In the genomic region with DNA sequence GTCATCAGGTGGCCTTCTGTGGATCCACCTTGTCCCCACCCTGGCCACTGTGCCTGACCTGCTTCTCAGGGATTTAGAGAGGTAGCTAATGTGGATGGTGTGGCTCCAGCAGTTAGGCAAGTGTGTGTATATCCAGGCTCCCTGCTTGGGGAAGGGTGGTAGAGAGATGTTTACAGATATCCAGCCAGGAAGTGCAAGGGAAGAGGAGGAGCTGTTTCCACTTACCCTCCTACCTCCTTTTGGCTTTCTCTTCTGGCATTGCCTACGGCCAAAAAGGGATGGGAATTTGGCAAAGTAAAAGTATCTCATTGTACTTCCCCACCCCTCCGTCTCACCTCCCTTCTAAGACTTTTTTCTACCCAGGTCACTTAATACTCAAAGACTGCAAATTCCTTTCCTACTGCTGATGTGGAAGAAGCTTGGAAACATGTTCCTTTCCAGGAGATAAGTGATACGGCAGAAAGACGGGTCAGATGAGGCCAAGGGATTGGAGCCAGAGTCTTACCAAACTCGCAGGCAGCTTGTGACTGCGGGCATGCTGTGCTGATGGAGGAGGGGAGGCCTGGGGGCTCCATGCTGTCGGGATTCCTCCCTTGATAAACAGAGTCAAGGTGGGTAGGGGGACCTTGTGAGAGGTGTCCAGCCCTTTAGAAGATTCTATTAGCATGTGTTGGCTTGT, we compare ENCODE assay signal across 11 cellular contexts.
DNase-seq lines count a peak whose midpoint lies in the region; ATAC-seq and TF ChIP-seq lines count a peak whose summit lies in the region.
"Had no signal": no experiment of that assay in that cellular context is flagged by ENCODE, and none has a peak within 500 bp of the region (broad histone marks: within the 10 kb centered on the region; RNA-seq: fewer than 3 reads in every experiment).

No MANE protein-coding gene starts in this region.

- no peaks in the 10 kb centered on the region for H3K27me3 ChIP-seq in adipocyte (replicated peaks; ENCODE audit: control insufficient read depth, insufficient read depth, low read length)
- no peaks in the 10 kb centered on the region for H3K27me3 ChIP-seq in heart left ventricle
- H3K27me3 ChIP-seq in psoas muscle (ENCODE audit: insufficient read depth in 3 of 3, low read length in 2 of 3), result no peaks in the 10 kb centered on the region
- H3K27me3 ChIP-seq: adrenal gland had no signal

- H3K27me3 Mint-ChIP-seq in stimulated activated memory B cell treated with anti-CD40 and anti-IgM and Interleukin-4, amounts not matched to agents 10 μg/mL and 1 μg/mL and 100 μg/mL, for 72 hours, result no peaks in the 10 kb centered on the region

- TF ChIP-seq POLR2A in heart left ventricle (IDR thresholded peaks at IDR 0.05), result no peak

- H3K9me3 ChIP-seq in adipocyte (ENCODE audit: control insufficient read depth, low read length), result peaks cover 8% of the 10 kb centered on the region
- peaks cover 0 to 29% (median 10%) of the 10 kb centered on the region in 12 donors for H3K9me3 ChIP-seq in heart left ventricle
- H3K9me3 ChIP-seq in psoas muscle, result peaks cover 4% of the 10 kb centered on the region
- H3K9me3 ChIP-seq: adrenal gland had no signal

- no peaks in the 10 kb centered on the region for H3K36me3 ChIP-seq in adipocyte (ENCODE audit: control insufficient read depth, insufficient read depth, low read length, severe bottlenecking)
- H3K36me3 ChIP-seq in heart left ventricle, result no peaks in the 10 kb centered on the region
- no peaks in the 10 kb centered on the region for H3K36me3 ChIP-seq in psoas muscle (ENCODE audit: insufficient read depth in 1 of 2, low read depth in 1 of 2)
- H3K36me3 ChIP-seq: adrenal gland had no signal

- intact Hi-C loops in heart left ventricle (cut with DNase I) (loop anchor here in 1 of 10 donors (10.0 kb wide), 1 partner anchor 449 kb away; a partner anchor contains a TSS), psoas muscle (cut with DNase I) (no loop called here)

- peaks cover 6% of the 10 kb centered on the region for H3K9me3 Mint-ChIP-seq in stimulated activated memory B cell treated with anti-CD40 and anti-IgM and Interleukin-4, amounts not matched to agents 10 μg/mL and 1 μg/mL and 100 μg/mL, for 72 hours

- H3K9ac ChIP-seq in adipocyte (ENCODE audit: low read length), result peak overlapping the region; percentile 19

- H3K4me3 ChIP-seq in adipocyte (ENCODE audit: low read length), result peak overlapping the region; percentile 69
- peak overlapping the region in 7 of 12 donors; percentile 14 to 42 (median 35) for H3K4me3 ChIP-seq in heart left ventricle
- peak overlapping the region; percentile 54 for H3K4me3 ChIP-seq in psoas muscle
- H3K4me3 ChIP-seq: adrenal gland had no signal

- H3K4me1 ChIP-seq in adipocyte (ENCODE audit: control insufficient read depth, insufficient read depth, low read length) (peaks cover 17% of the 10 kb centered on the region), heart left ventricle (peaks cover 0 to 30% (median 18%) of the 10 kb centered on the region in 12 donors), psoas muscle (peaks cover 21% of the 10 kb centered on the region)
- H3K4me1 ChIP-seq: adrenal gland had no signal

- 12 to 28% (median 25%) methylated on average over 7 of the region's 7 CpGs for WGBS in heart left ventricle, 4 donors
- WGBS in psoas muscle, 3 donors, result 7 to 13% (median 11%) methylated on average over 7 of the region's 7 CpGs

- H3K36me3 Mint-ChIP-seq in stimulated activated memory B cell treated with anti-CD40 and anti-IgM and Interleukin-4, amounts not matched to agents 10 μg/mL and 1 μg/mL and 100 μg/mL, for 72 hours, result no peaks in the 10 kb centered on the region

- no peak overlapping the region for H3K4me3 Mint-ChIP-seq in stimulated activated memory B cell treated with anti-CD40 and anti-IgM and Interleukin-4, amounts not matched to agents 10 μg/mL and 1 μg/mL and 100 μg/mL, for 72 hours
- H3K4me3 Mint-ChIP-seq: activated CD8-positive, alpha-beta T cell treated with anti-CD3 and anti-CD28 coated beads, Interleukin-2, amount 10 ng/mL, durations not matched to agents 7 days and 5 days had no signal

- DNase-seq in adipocyte (ENCODE audit: low read depth) (no peak), heart left ventricle (peak in 4 of 5 donors; percentile 33 to 43 (median 36)), psoas muscle (peak; percentile 28 to 68), GM19238 (ENCODE audit: insufficient read length, low spot score) (no peak), HK-2 (ENCODE audit: unreplicated experiment) (no peak), SKM-1 (lab: John Stamatoyannopoulos, UW; ENCODE audit: unreplicated experiment) (no peak)
- DNase-seq: activated CD8-positive, alpha-beta T cell treated with anti-CD3 and anti-CD28 coated beads, Interleukin-2, amount 10 ng/mL, durations not matched to agents 7 days and 5 days; SW 1271 had no signal

- TF ChIP-seq CTCF in C4-2B (conservative IDR thresholded peaks at IDR 0.05) (no peak), heart left ventricle (IDR thresholded peaks at IDR 0.05) (no peak), psoas muscle (IDR thresholded peaks at IDR 0.05) (no peak)

- H3K4me1 Mint-ChIP-seq in stimulated activated memory B cell treated with anti-CD40 and anti-IgM and Interleukin-4, amounts not matched to agents 10 μg/mL and 1 μg/mL and 100 μg/mL, for 72 hours, result no peaks in the 10 kb centered on the region

- ATAC-seq in heart left ventricle (peak; percentile 77 to 92 (median 88)), psoas muscle (peak; percentile 64 to 91 (median 83))
- ATAC-seq in stimulated activated memory B cell treated with anti-CD40 and anti-IgM and Interleukin-4, amounts not matched to agents 10 μg/mL and 1 μg/mL and 100 μg/mL, for 72 hours, result no peak
- ATAC-seq: activated CD8-positive, alpha-beta T cell treated with anti-CD3 and anti-CD28 coated beads, Interleukin-2, amount 10 ng/mL, durations not matched to agents 7 days and 5 days had no signal

- H3K27ac ChIP-seq in C4-2B (peak overlapping the region; percentile 69), heart left ventricle (peak overlapping the region; percentile 29 to 80 (median 62)), psoas muscle (peak overlapping the region; percentile 71)

- H3K27ac Mint-ChIP-seq in stimulated activated memory B cell treated with anti-CD40 and anti-IgM and Interleukin-4, amounts not matched to agents 10 μg/mL and 1 μg/mL and 100 μg/mL, for 72 hours, result no peak overlapping the region
- H3K27ac Mint-ChIP-seq: activated CD8-positive, alpha-beta T cell treated with anti-CD3 and anti-CD28 coated beads, Interleukin-2, amount 10 ng/mL, durations not matched to agents 7 days and 5 days had no signal

Comparison
In these comparisons a context has a peak if more than half of its experiments do, and no peak if none do; other contexts are left out.
1. DNase-seq: peak in heart left ventricle (4 of 5) and psoas muscle (2 of 2); none in adipocyte (single experiment), GM19238 (single experiment), HK-2 (single experiment) and SKM-1 (single experiment).
2. Peak in every context shown above with its lines, with median percentiles within 50 percentile points of each other: H3K27ac ChIP-seq and H3K4me3 ChIP-seq.